8 cellular contexts compared by ENCODE assay signal in genomic region chr22:31970490-31971444, GRCh38. TPM values are rescaled to one million over a fixed set of nuclear protein-coding genes. Genes with fewer than 3 reads are reported as not detected.
A peak's percentile ranks its signal among the peaks of the same experiment; 100 is the strongest.
DNase-seq lines count a peak whose midpoint lies in the region; ATAC-seq and TF ChIP-seq lines count a peak whose summit lies in the region.

No MANE protein-coding gene starts in this region.

- TF ChIP-seq CTCF in GM12864 (IDR thresholded peaks at IDR 0.05; ENCODE audit: low read depth, low read length, missing control alignments): peak; percentile 90
- peak; percentile 93 for TF ChIP-seq CTCF in coronary artery (IDR thresholded peaks at IDR 0.05)

- peaks cover 2% of the 10 kb centered on the region for H3K27me3 Mint-ChIP-seq in activated CD4-positive, alpha-beta T cell treated with anti-CD3 and anti-CD28 coated beads, Interleukin-2, amount 10 ng/mL, durations not matched to agents 24 days and 14 days

- H3K4me1 Mint-ChIP-seq in activated CD4-positive, alpha-beta T cell treated with anti-CD3 and anti-CD28 coated beads, Interleukin-2, amount 10 ng/mL, durations not matched to agents 24 days and 14 days: peaks cover 11% of the 10 kb centered on the region

- peak overlapping the region; percentile 84 for H3K4me3 Mint-ChIP-seq in activated CD4-positive, alpha-beta T cell treated with anti-CD3 and anti-CD28 coated beads, Interleukin-2, amount 10 ng/mL, durations not matched to agents 24 days and 14 days

- intact Hi-C loops in activated CD4-positive, alpha-beta T cell treated with anti-CD3 and anti-CD28 coated beads, Interleukin-2, amount 10 ng/mL, durations not matched to agents 24 days and 14 days (cut with micrococcal nuclease): loop anchor here (1.0 kb wide), 1 partner anchor 305 kb away; no protein-coding TSS in a partner anchor

- peak overlapping the region; percentile 50 for H3K4me3 ChIP-seq in GM12864 (ENCODE audit: low read depth, low read length)
- peak overlapping the region; percentile 70 for H3K4me3 ChIP-seq in coronary artery

- H3K27ac Mint-ChIP-seq in activated CD4-positive, alpha-beta T cell treated with anti-CD3 and anti-CD28 coated beads, Interleukin-2, amount 10 ng/mL, durations not matched to agents 24 days and 14 days: peak overlapping the region; percentile 47

- DNase-seq in GM12864 (ENCODE audit: low read depth): no peak
- peak; percentile 60 to 83 for DNase-seq in NCI-H446 (lab: John Stamatoyannopoulos, UW)
- peak; percentile 98 for DNase-seq in activated CD4-positive, alpha-beta T cell treated with anti-CD3 and anti-CD28 coated beads, Interleukin-2, amount 10 ng/mL, durations not matched to agents 24 days and 14 days
- peak; percentile 85 for DNase-seq in coronary artery (ENCODE audit: low spot score)
- peak; percentile 90 for DNase-seq in left lobe of liver (ENCODE audit: low spot score)
- DNase-seq in stimulated activated CD4-positive, alpha-beta T cell treated with anti-CD3 and anti-CD28 coated beads, Interleukin-2, amount 100 ng/mL, for 24 hours: peak; percentile 86 to 88
- no peak for DNase-seq in GF-D8 (lab: John Stamatoyannopoulos, UW)

- no peaks in the 10 kb centered on the region for H3K36me3 Mint-ChIP-seq in activated CD4-positive, alpha-beta T cell treated with anti-CD3 and anti-CD28 coated beads, Interleukin-2, amount 10 ng/mL, durations not matched to agents 24 days and 14 days (ENCODE audit: low read depth)

- H3K27ac ChIP-seq in coronary artery: peak overlapping the region; percentile 15 to 40

- ATAC-seq in HG03045 (IDR thresholded peaks at IDR 0.05; ENCODE audit: unreplicated experiment) (peak; percentile 44), left lobe of liver (peak; percentile 93)

- H3K9me3 Mint-ChIP-seq in activated CD4-positive, alpha-beta T cell treated with anti-CD3 and anti-CD28 coated beads, Interleukin-2, amount 10 ng/mL, durations not matched to agents 24 days and 14 days: no peaks in the 10 kb centered on the region

RNA-seq across cellular contexts. Expression of gene YWHAH, which starts 26.4 kb away (rescaled TPM):
- 138 and 141 TPM in 2 replicates for total RNA-seq in activated CD4-positive, alpha-beta T cell treated with anti-CD3 and anti-CD28 coated beads, Interleukin-2, amount 10 ng/mL, durations not matched to agents 24 days and 14 days
- total RNA-seq in left lobe of liver: 40.2 TPM

Comparison
In these comparisons a context has a peak if more than half of its experiments do, and no peak if none do; other contexts are left out.
1. DNase-seq: peak in NCI-H446 (2 of 2), activated CD4-positive, alpha-beta T cell treated with anti-CD3 and anti-CD28 coated beads, Interleukin-2, amount 10 ng/mL, durations not matched to agents 24 days and 14 days (single experiment), coronary artery (single experiment), left lobe of liver (single experiment) and stimulated activated CD4-positive, alpha-beta T cell treated with anti-CD3 and anti-CD28 coated beads, Interleukin-2, amount 100 ng/mL, for 24 hours (2 of 2); none in GM12864 (single experiment) and GF-D8 (single experiment).